In genomic region chr3:193928354-193929209, GRCh38 we compare ENCODE assay signal across 1 cellular context.
A peak's percentile ranks its signal among the peaks of the same experiment; 100 is the strongest.
TF ChIP-seq lines count a peak whose summit lies in the region.

No MANE protein-coding gene starts in this region.

TF ChIP-seq in K562, 482 proteins besides CTCF, POLR2A, EP300 and RAD21 (continued from another document and continues in another):
- no peak for TF ChIP-seq MTA3 (IDR thresholded peaks at IDR 0.05; ENCODE audit: borderline replicate concordance)
- TF ChIP-seq HSF4 (CRISPR knock-in tag; IDR thresholded peaks at IDR 0.05; ENCODE audit: borderline replicate concordance), result no peak
- TF ChIP-seq RNF219 (CRISPR knock-in tag; IDR thresholded peaks at IDR 0.05), result no peak
- TF ChIP-seq NCOR1 (IDR thresholded peaks at IDR 0.05), result peak; percentile 87
- TF ChIP-seq DDX20 (tag; IDR thresholded peaks at IDR 0.05; ENCODE audit: low read depth), result no peak
- TF ChIP-seq ZBTB40 (IDR thresholded peaks at IDR 0.05), result no peak
- TF ChIP-seq ZBTB40 (CRISPR knock-in tag; IDR thresholded peaks at IDR 0.05), result no peak
- peak; percentile 30; the same call in 1 of the 2 replicates for TF ChIP-seq SPI1 (IDR thresholded peaks at IDR 0.05; ENCODE audit: borderline replicate concordance, low read depth, low read length)
- TF ChIP-seq FOXP1 (CRISPR knock-in tag; IDR thresholded peaks at IDR 0.05), result no peak
- TF ChIP-seq ZNF584 (CRISPR knock-in tag; IDR thresholded peaks at IDR 0.05; ENCODE audit: low read depth), result no peak
- TF ChIP-seq ETV5 (CRISPR knock-in tag; IDR thresholded peaks at IDR 0.05; ENCODE audit: low read depth), result 0 out of 2 replicates have a peak, but pooled peaks have one; percentile 36
- no peak for TF ChIP-seq ETV1 (tag; conservative IDR thresholded peaks at IDR 0.05; ENCODE audit: low read depth)
- no peak for TF ChIP-seq ZNF277 (CRISPR knock-in tag; IDR thresholded peaks at IDR 0.05; ENCODE audit: borderline replicate concordance)
- TF ChIP-seq KHSRP (IDR thresholded peaks at IDR 0.05), result no peak
- no peak for TF ChIP-seq JUNB (CRISPR knock-in tag; conservative IDR thresholded peaks at IDR 0.05)
- TF ChIP-seq UBTF (IDR thresholded peaks at IDR 0.05; ENCODE audit: borderline replicate concordance in 1 of 2, low read depth in 2 of 2, low read length in 2 of 2), result no peak
- TF ChIP-seq MAX (CRISPR knock-in tag; IDR thresholded peaks at IDR 0.05), result no peak
- TF ChIP-seq DNMT1 (IDR thresholded peaks at IDR 0.05), result no peak
- TF ChIP-seq CHD2 (IDR thresholded peaks at IDR 0.05; ENCODE audit: low read depth, low read length), result no peak
- no peak for TF ChIP-seq CBFB (CRISPR knock-in tag; IDR thresholded peaks at IDR 0.05)
- no peak for TF ChIP-seq SNAPC5 (CRISPR knock-in tag; IDR thresholded peaks at IDR 0.05)
- no peak for TF ChIP-seq RERE (CRISPR knock-in tag; IDR thresholded peaks at IDR 0.05; ENCODE audit: borderline replicate concordance)
- no peak for TF ChIP-seq DACH1 (IDR thresholded peaks at IDR 0.05; ENCODE audit: partially characterized antibody)
- TF ChIP-seq ZEB2 (IDR thresholded peaks at IDR 0.05), result 0 out of 2 replicates have a peak, but pooled peaks have one; percentile 48
- no peak for TF ChIP-seq ZBTB12 (CRISPR knock-in tag; IDR thresholded peaks at IDR 0.05)
- no peak for TF ChIP-seq SIRT6 (IDR thresholded peaks at IDR 0.05; ENCODE audit: low read depth, low read length)
- peak; percentile 50; the same call in 1 of the 2 replicates for TF ChIP-seq NCOA1 (IDR thresholded peaks at IDR 0.05; ENCODE audit: low read depth)
- no peak for TF ChIP-seq ZMIZ1 (IDR thresholded peaks at IDR 0.05; ENCODE audit: low read depth in 2 of 2, low read length in 2 of 2)
